ENCODE assay signal across 8 cellular contexts in genomic region chr11:64759722-64760719, GRCh38. TPM values are rescaled to one million over a fixed set of nuclear protein-coding genes. Genes with fewer than 3 reads are reported as not detected.
DNase-seq lines count a peak whose midpoint lies in the region; ATAC-seq and TF ChIP-seq lines count a peak whose summit lies in the region.

PYGM (minus strand) TSS chr11:64759974; CDS start chr11:64759898, 76 bp downstream.

- no peaks in the 10 kb centered on the region for H3K9me3 ChIP-seq in ascending aorta
- no peaks in the 10 kb centered on the region for H3K9me3 ChIP-seq in stomach

- TF ChIP-seq EP300 in stomach (IDR thresholded peaks at IDR 0.05) = no peak

- H3K36me3 ChIP-seq in ascending aorta (peaks cover 23 to 31% of the 10 kb centered on the region in 2 donors), stomach (peaks cover 29 to 34% (median 32%) of the 10 kb centered on the region in 4 donors)

- no peak for TF ChIP-seq POLR2A in stomach (IDR thresholded peaks at IDR 0.05)

- peak within 1 kb of the TSS; percentile 75 to 80 for H3K27ac ChIP-seq in ascending aorta
- peak within 1 kb of the TSS; percentile 6 to 77 (median 61) for H3K27ac ChIP-seq in stomach

- TF ChIP-seq CTCF in ascending aorta (IDR thresholded peaks at IDR 0.05) = no peak
- TF ChIP-seq CTCF in stomach (IDR thresholded peaks at IDR 0.05) = no peak

- H3K27me3 ChIP-seq in ascending aorta = no peaks in the 10 kb centered on the region
- H3K27me3 ChIP-seq in stomach = no peaks in the 10 kb centered on the region

- ATAC-seq in GM18867 (IDR thresholded peaks at IDR 0.05; ENCODE audit: unreplicated experiment) = no peak
- ATAC-seq in activated CD4-positive, CD25-positive, alpha-beta regulatory T cell treated with anti-CD3 and anti-CD28 coated beads, Interleukin-2, amount 50 U/mL, for 24 hours = no peak

- WGBS in stomach, 5 donors = 36 to 51% (median 38%) methylated on average over 21 to 24 of the region's 24 CpGs

- H3K4me3 ChIP-seq in ascending aorta = peak within 1 kb of the TSS; percentile 42 to 57
- H3K4me3 ChIP-seq in stomach = peak within 1 kb of the TSS; percentile 14 to 35 (median 28)

- intact Hi-C loops in ascending aorta (cut with DNase I) (loop anchor here (1.0 to 2.0 kb wide), 2 partner anchors 17 kb away; no protein-coding TSS in a partner anchor), stomach (cut with DNase I; ENCODE audit: low total_unique reads) (no loop called here)

- H3K4me1 ChIP-seq in ascending aorta (peaks cover 22 to 48% of the 10 kb centered on the region in 2 donors), stomach (peaks cover 36 to 69% (median 56%) of the 10 kb centered on the region in 4 donors)

- DNase-seq in DMS53 (lab: John Stamatoyannopoulos, UW) (peak; percentile 40), DMS53 treated with DMSO at 0.1 percent for 48 hours (lab: John Stamatoyannopoulos, UW; ENCODE audit: unreplicated experiment) (no peak), ascending aorta (ENCODE audit: low spot score in 2 of 2) (peak; percentile 60 to 95), islet precursor cell (peak; percentile 88), stomach (no peak), HUDEP-2 (lab: John Stamatoyannopoulos, UW; ENCODE audit: unreplicated experiment in 76 of 76) (no peak)

RNA-seq across cellular contexts. Expression of gene PYGM, which starts in this region (rescaled TPM):
- total RNA-seq in ascending aorta = 13.9 TPM
- 1 to 10 TPM in 2 of 5 donors, under 1 TPM in 2, not detected in 1; 0.58 to 2.0 (median 1.4) TPM for total RNA-seq in stomach
- 1 to 10 TPM in 2 of 3 donors, under 1 TPM in 1; 0.37 to 3.5 (median 3.1) TPM for polyA plus RNA-seq in stomach

Comparison
In these comparisons a context has a peak if more than half of its experiments do, and no peak if none do; other contexts are left out.
1. DNase-seq: peak in DMS53 (single experiment), ascending aorta (2 of 2) and islet precursor cell (single experiment); none in DMS53 treated with DMSO at 0.1 percent for 48 hours (single experiment), stomach (single experiment) and HUDEP-2 (0 of 76).